Comparison of ENCODE assay signal across 20 cellular contexts in the genomic region with DNA sequence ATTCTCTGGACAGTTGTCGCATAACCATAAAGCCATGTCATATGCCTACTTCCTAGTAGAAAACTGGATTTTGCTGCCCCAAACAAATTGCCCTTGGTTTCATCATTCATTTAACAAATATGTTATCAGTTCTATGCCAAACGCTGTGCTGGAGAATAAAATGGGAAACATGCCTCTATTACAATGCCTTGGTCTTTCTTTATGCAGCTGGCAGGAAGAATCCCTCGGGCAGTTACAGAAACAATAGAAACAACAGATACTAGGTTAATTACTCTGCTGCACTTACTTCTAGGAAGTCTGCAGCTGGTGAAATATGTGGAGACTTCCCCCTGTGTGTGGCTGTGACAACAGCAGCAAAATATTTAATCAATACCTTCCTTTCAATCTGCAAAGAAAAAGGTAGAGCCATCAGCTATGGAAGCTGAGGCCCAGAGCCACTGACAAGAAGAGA. TPM values are rescaled to one million over a fixed set of nuclear protein-coding genes. Genes with fewer than 3 reads are reported as not detected.
DNase-seq lines count a peak whose midpoint lies in the region; ATAC-seq and TF ChIP-seq lines count a peak whose summit lies in the region.
"Had no signal": no experiment of that assay in that cellular context is flagged by ENCODE, and none has a peak within 500 bp of the region (broad histone marks: within the 10 kb centered on the region; RNA-seq: fewer than 3 reads in every experiment).

No MANE protein-coding gene starts in this region.

- DNase-seq in AG10803 (ENCODE audit: low read depth) (peak; percentile 3), NCI-H146 treated with DMSO at 0.1 percent for 48 hours (lab: John Stamatoyannopoulos, UW; ENCODE audit: unreplicated experiment) (peak; percentile 98), adipocyte (ENCODE audit: low read depth) (peak; percentile 34), glutamatergic neuron (no peak), cerebellar cortex (ENCODE audit: low spot score) (no peak), KG1 (lab: John Stamatoyannopoulos, UW) (no peak), activated T-cell treated with anti-CD3 and anti-CD28 coated beads for 4 hours (no peak)
- DNase-seq: ACHN; activated CD4-positive, alpha-beta T cell treated with anti-CD3 and anti-CD28 coated beads, Interleukin-2, amount 50 U/mL, for 48 hours; activated naive CD4-positive, alpha-beta T cell treated with anti-CD3 and anti-CD28 coated beads, Interleukin-2, amount 10 ng/mL, durations not matched to agents 7 days and 5 days; activated T-cell treated with anti-CD3 and anti-CD28 coated beads, Interleukin-2, amount 50 U/mL, for 1 hour; DND-41; NCI-H187; T-helper 17 cell had no signal

- H3K9ac ChIP-seq in adipocyte (ENCODE audit: low read length), result no peak overlapping the region

- H3K4me1 ChIP-seq in adipocyte (ENCODE audit: control insufficient read depth, insufficient read depth, low read length), result peaks cover 11% of the 10 kb centered on the region
- H3K4me1 ChIP-seq: gastroesophageal sphincter, HAP-1 had no signal

- peak overlapping the region; percentile 36 for H3K27ac Mint-ChIP-seq in glutamatergic neuron (ENCODE audit: unreplicated experiment)
- H3K27ac Mint-ChIP-seq: activated naive CD4-positive, alpha-beta T cell treated with anti-CD3 and anti-CD28 coated beads, Interleukin-2, amount 10 ng/mL, durations not matched to agents 7 days and 5 days; CD14-positive monocyte; T-helper 17 cell had no signal

- H3K4me1 Mint-ChIP-seq in glutamatergic neuron (ENCODE audit: low read depth, unreplicated experiment), result peaks cover 16% of the 10 kb centered on the region
- H3K4me1 Mint-ChIP-seq: activated naive CD4-positive, alpha-beta T cell treated with anti-CD3 and anti-CD28 coated beads, Interleukin-2, amount 10 ng/mL, durations not matched to agents 7 days and 5 days; CD14-positive monocyte; T-helper 17 cell had no signal

- no peak overlapping the region for H3K4me3 Mint-ChIP-seq in glutamatergic neuron (ENCODE audit: unreplicated experiment)
- H3K4me3 Mint-ChIP-seq: activated naive CD4-positive, alpha-beta T cell treated with anti-CD3 and anti-CD28 coated beads, Interleukin-2, amount 10 ng/mL, durations not matched to agents 7 days and 5 days; CD14-positive monocyte; T-helper 17 cell had no signal

- peaks cover 11% of the 10 kb centered on the region for H3K9me3 ChIP-seq in adipocyte (ENCODE audit: control insufficient read depth, low read length)

- H3K27me3 Mint-ChIP-seq in glutamatergic neuron (ENCODE audit: unreplicated experiment), result no peaks in the 10 kb centered on the region

- H3K36me3 Mint-ChIP-seq in glutamatergic neuron (ENCODE audit: unreplicated experiment), result peaks cover 4% of the 10 kb centered on the region
- H3K36me3 Mint-ChIP-seq: activated naive CD4-positive, alpha-beta T cell treated with anti-CD3 and anti-CD28 coated beads, Interleukin-2, amount 10 ng/mL, durations not matched to agents 7 days and 5 days; CD14-positive monocyte had no signal

- peaks cover 1% of the 10 kb centered on the region for H3K9me3 Mint-ChIP-seq in glutamatergic neuron (ENCODE audit: unreplicated experiment)

- H3K36me3 ChIP-seq in adipocyte (ENCODE audit: control insufficient read depth, insufficient read depth, low read length, severe bottlenecking), result no peaks in the 10 kb centered on the region
- H3K36me3 ChIP-seq: gastroesophageal sphincter, HAP-1 had no signal

- no peak for ATAC-seq in GM19452 (IDR thresholded peaks at IDR 0.05; ENCODE audit: unreplicated experiment)
- ATAC-seq: T-helper 17 cell had no signal

- TF ChIP-seq CTCF in AG10803 (conservative IDR thresholded peaks at IDR 0.05; ENCODE audit: low read length) (no peak), glutamatergic neuron (IDR thresholded peaks at IDR 0.05; ENCODE audit: partially characterized antibody, unreplicated experiment) (no peak)

- no peaks in the 10 kb centered on the region for H3K27me3 ChIP-seq in adipocyte (replicated peaks; ENCODE audit: control insufficient read depth, insufficient read depth, low read length)
- H3K27me3 ChIP-seq: gastroesophageal sphincter had no signal

- no peak overlapping the region for H3K4me3 ChIP-seq in AG10803 (ENCODE audit: low read length)
- H3K4me3 ChIP-seq in adipocyte (ENCODE audit: low read length), result no peak overlapping the region
- H3K4me3 ChIP-seq: gastroesophageal sphincter, HAP-1 had no signal

RNA-seq across cellular contexts. Expression of gene STOML3, which starts 10.0 kb away (rescaled TPM):
- not detected for total RNA-seq in glutamatergic neuron (ENCODE audit: unreplicated experiment)
- total RNA-seq: epithelial cell of proximal tubule, gastroesophageal sphincter, MCF 10A, T-helper 17 cell had no signal

RNA-seq across cellular contexts. Expression of gene PROSER1, which starts 57.2 kb away (rescaled TPM):
- 63.7 TPM for total RNA-seq in glutamatergic neuron (ENCODE audit: unreplicated experiment)

RNA-seq across cellular contexts. Expression of gene NHLRC3, which starts 57.6 kb away (rescaled TPM):
- total RNA-seq in glutamatergic neuron (ENCODE audit: unreplicated experiment), result 16.2 TPM

Comparison
In these comparisons a context has a peak if more than half of its experiments do, and no peak if none do; other contexts are left out.
1. DNase-seq: peak in AG10803 (single experiment), NCI-H146 treated with DMSO at 0.1 percent for 48 hours (single experiment) and adipocyte (single experiment); none in glutamatergic neuron (single experiment), cerebellar cortex (single experiment), KG1 (single experiment) and activated T-cell treated with anti-CD3 and anti-CD28 coated beads for 4 hours (single experiment).